Comparison of ENCODE assay signal across 1 cellular context in the genomic region with DNA sequence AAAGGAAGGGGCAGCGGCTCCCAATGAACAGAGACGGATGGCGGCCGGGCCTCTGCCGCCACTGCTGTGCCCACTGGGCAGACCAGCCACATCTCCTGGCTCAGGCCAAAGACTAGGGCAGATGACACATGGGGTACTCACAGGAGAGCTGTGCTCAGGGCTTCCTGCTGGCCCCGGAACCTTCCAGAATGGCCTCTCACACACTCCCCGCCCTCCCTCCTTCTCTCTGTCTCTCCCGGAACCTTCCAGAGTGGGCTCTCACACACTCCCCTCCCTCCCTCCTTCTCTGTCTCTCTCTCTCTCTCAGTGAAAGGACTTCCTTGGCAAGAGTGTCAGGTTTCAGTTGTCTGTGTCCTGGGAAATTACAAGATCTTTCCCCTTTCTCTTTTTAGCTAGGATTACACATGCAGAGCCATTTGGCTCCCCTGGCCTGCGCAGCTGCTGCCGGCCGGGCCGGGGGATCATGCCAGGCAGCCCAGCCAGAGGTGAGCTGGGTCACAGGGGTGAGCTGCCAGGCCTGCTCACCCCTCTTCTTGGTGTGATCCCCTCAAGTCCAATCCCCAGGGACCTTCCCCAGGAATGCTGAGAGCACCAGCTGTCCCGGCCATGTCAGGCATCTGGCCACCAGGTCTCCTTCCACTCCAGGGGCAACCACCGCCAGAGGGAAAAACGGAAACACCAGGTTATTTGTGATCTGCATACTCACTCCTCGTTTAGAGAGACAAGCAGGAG.
A peak's percentile ranks its signal among the peaks of the same experiment; 100 is the strongest.
TF ChIP-seq lines count a peak whose summit lies in the region.

No MANE protein-coding gene starts in this region.

TF ChIP-seq in H1, 55 proteins besides CTCF, POLR2A, EP300 and RAD21:
- TF ChIP-seq POU5F1 (IDR thresholded peaks at IDR 0.05; ENCODE audit: low read depth, low read length), result no peak
- peak; percentile 18 to 51; a peak in 2 of 4 replicates for TF ChIP-seq SIN3A (conservative IDR thresholded peaks at IDR 0.05 in 1 of 2, IDR thresholded peaks at IDR 0.05 in 1 of 2; ENCODE audit: low read depth in 1 of 2, low read length in 2 of 2)
- TF ChIP-seq, protein P1, sequence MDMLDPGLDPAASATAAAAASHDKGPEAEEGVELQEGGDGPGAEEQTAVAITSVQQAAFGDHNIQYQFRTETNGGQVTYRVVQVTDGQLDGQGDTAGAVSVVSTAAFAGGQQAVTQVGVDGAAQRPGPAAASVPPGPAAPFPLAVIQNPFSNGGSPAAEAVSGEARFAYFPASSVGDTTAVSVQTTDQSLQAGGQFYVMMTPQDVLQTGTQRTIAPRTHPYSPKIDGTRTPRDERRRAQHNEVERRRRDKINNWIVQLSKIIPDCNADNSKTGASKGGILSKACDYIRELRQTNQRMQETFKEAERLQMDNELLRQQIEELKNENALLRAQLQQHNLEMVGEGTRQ (IDR thresholded peaks at IDR 0.05; ENCODE audit: low read length), result no peak
- no peak for TF ChIP-seq PHF8 (conservative IDR thresholded peaks at IDR 0.05; ENCODE audit: low read depth, low read length)
- no peak for TF ChIP-seq SP2 (IDR thresholded peaks at IDR 0.05; ENCODE audit: low read length)
- no peak for TF ChIP-seq CHD7 (IDR thresholded peaks at IDR 0.05; ENCODE audit: insufficient replicate concordance, low read length)
- TF ChIP-seq HDAC2 (IDR thresholded peaks at IDR 0.05; ENCODE audit: borderline replicate concordance in 1 of 2, low read depth in 2 of 2, low read length in 2 of 2), result no peak
- TF ChIP-seq SP4 (IDR thresholded peaks at IDR 0.05; ENCODE audit: low read length), result peak; percentile 49; the same call in 1 of the 2 replicates
- TF ChIP-seq ASH2L (IDR thresholded peaks at IDR 0.05; ENCODE audit: low read length), result peak; percentile 69
- TF ChIP-seq JUND (IDR thresholded peaks at IDR 0.05; ENCODE audit: low read length), result no peak
- no peak for TF ChIP-seq MAFK (IDR thresholded peaks at IDR 0.05; ENCODE audit: low read depth, low read length)
- no peak for TF ChIP-seq GTF2F1 (IDR thresholded peaks at IDR 0.05; ENCODE audit: borderline replicate concordance, low read depth, low read length)
- TF ChIP-seq EGR1 (IDR thresholded peaks at IDR 0.05; ENCODE audit: borderline replicate concordance, low read depth, low read length), result no peak
- no peak for TF ChIP-seq SAP30 (IDR thresholded peaks at IDR 0.05; ENCODE audit: insufficient read depth, insufficient replicate concordance, low read length)
- TF ChIP-seq BCL11A (IDR thresholded peaks at IDR 0.05; ENCODE audit: low read depth in 2 of 2, low read length in 2 of 2), result no peak
- TF ChIP-seq KDM1A (IDR thresholded peaks at IDR 0.05; ENCODE audit: borderline replicate concordance, low read length), result no peak
- no peak for TF ChIP-seq RNF2 (IDR thresholded peaks at IDR 0.05; ENCODE audit: borderline replicate concordance, low read depth, low read length, missing control alignments, poor library complexity, severe bottlenecking)
- TF ChIP-seq, protein P2, sequence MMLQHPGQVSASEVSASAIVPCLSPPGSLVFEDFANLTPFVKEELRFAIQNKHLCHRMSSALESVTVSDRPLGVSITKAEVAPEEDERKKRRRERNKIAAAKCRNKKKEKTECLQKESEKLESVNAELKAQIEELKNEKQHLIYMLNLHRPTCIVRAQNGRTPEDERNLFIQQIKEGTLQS (IDR thresholded peaks at IDR 0.05; ENCODE audit: insufficient read depth, low read depth, low read length), result no peak
- TF ChIP-seq YY1 (IDR thresholded peaks at IDR 0.05; ENCODE audit: low read depth, low read length), result 0 out of 2 replicates have a peak, but pooled peaks have one; percentile 7
- no peak for TF ChIP-seq CHD2 (IDR thresholded peaks at IDR 0.05; ENCODE audit: low read length)
- TF ChIP-seq TBP (IDR thresholded peaks at IDR 0.05; ENCODE audit: low read depth, low read length), result peak; percentile 34; the same call in 1 of the 2 replicates
- no peak for TF ChIP-seq MAX (IDR thresholded peaks at IDR 0.05)
- peak; percentile 51; the same call in 1 of the 2 replicates for TF ChIP-seq E2F6 (IDR thresholded peaks at IDR 0.05)
- TF ChIP-seq KDM4A (IDR thresholded peaks at IDR 0.05; ENCODE audit: low read depth, low read length, severe bottlenecking), result no peak
- TF ChIP-seq SUZ12 (IDR thresholded peaks at IDR 0.05; ENCODE audit: low read length), result no peak
- TF ChIP-seq NRF1 (IDR thresholded peaks at IDR 0.05; ENCODE audit: low read depth, low read length), result no peak
- no peak for TF ChIP-seq SP1 (IDR thresholded peaks at IDR 0.05; ENCODE audit: low read depth, low read length)
- no peak for TF ChIP-seq CREB1 (IDR thresholded peaks at IDR 0.05)
- no peak for TF ChIP-seq KDM5A (IDR thresholded peaks at IDR 0.05; ENCODE audit: low read length)
- TF ChIP-seq NANOG (IDR thresholded peaks at IDR 0.05; ENCODE audit: insufficient read depth, low read depth, low read length, poor library complexity, severe bottlenecking), result no peak
- TF ChIP-seq TAF1 (IDR thresholded peaks at IDR 0.05; ENCODE audit: low read depth, low read length), result 0 out of 2 replicates have a peak, but pooled peaks have one; percentile 21
- TF ChIP-seq SIX5 (IDR thresholded peaks at IDR 0.05; ENCODE audit: low read depth, low read length), result peak; percentile 43; the same call in 1 of the 2 replicates
- no peak for TF ChIP-seq EZH2 (IDR thresholded peaks at IDR 0.05; ENCODE audit: low read depth, low read length, severe bottlenecking)
- no peak for TF ChIP-seq RBBP5 (IDR thresholded peaks at IDR 0.05; ENCODE audit: borderline replicate concordance, low read depth, low read length)
- peak; percentile 64 for TF ChIP-seq CTBP2 (IDR thresholded peaks at IDR 0.05; ENCODE audit: borderline replicate concordance, insufficient read depth, insufficient read length, low read length)
- TF ChIP-seq ZNF274 (IDR thresholded peaks at IDR 0.05; ENCODE audit: borderline replicate concordance, extremely low read depth, low read length), result no peak
- TF ChIP-seq GABPA (IDR thresholded peaks at IDR 0.05; ENCODE audit: borderline replicate concordance, insufficient read depth, low read length), result no peak
- TF ChIP-seq TEAD4 (IDR thresholded peaks at IDR 0.05; ENCODE audit: low read depth, low read length), result no peak
- peak; percentile 31 for TF ChIP-seq TAF7 (optimal IDR thresholded peaks at IDR 0.05; ENCODE audit: borderline replicate concordance, low read depth, low read length)
